1 cellular context compared by ENCODE assay signal in the genomic region with DNA sequence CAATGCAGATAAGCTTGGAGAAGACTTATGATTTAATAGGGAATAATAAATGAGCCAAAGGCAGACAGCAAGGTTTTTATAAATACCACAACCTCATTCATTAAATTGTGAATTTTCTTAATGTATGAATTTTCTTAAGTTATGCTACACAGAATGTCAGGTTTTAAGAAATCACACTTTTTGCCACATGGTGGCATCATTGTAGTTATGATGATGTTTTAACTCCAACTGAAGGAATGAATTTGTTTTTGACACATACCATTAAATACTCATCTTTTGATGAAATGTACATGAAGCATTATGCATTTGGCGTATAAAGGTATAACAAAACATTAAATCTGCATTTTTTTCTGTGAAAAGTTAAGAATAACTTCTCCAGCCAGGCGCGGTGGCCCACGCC.
TF ChIP-seq lines count a peak whose summit lies in the region.

No MANE protein-coding gene starts in this region.

TF ChIP-seq in HepG2, 621 proteins besides CTCF, POLR2A, EP300 and RAD21 (continued from another document):
- TF ChIP-seq, protein P1, sequence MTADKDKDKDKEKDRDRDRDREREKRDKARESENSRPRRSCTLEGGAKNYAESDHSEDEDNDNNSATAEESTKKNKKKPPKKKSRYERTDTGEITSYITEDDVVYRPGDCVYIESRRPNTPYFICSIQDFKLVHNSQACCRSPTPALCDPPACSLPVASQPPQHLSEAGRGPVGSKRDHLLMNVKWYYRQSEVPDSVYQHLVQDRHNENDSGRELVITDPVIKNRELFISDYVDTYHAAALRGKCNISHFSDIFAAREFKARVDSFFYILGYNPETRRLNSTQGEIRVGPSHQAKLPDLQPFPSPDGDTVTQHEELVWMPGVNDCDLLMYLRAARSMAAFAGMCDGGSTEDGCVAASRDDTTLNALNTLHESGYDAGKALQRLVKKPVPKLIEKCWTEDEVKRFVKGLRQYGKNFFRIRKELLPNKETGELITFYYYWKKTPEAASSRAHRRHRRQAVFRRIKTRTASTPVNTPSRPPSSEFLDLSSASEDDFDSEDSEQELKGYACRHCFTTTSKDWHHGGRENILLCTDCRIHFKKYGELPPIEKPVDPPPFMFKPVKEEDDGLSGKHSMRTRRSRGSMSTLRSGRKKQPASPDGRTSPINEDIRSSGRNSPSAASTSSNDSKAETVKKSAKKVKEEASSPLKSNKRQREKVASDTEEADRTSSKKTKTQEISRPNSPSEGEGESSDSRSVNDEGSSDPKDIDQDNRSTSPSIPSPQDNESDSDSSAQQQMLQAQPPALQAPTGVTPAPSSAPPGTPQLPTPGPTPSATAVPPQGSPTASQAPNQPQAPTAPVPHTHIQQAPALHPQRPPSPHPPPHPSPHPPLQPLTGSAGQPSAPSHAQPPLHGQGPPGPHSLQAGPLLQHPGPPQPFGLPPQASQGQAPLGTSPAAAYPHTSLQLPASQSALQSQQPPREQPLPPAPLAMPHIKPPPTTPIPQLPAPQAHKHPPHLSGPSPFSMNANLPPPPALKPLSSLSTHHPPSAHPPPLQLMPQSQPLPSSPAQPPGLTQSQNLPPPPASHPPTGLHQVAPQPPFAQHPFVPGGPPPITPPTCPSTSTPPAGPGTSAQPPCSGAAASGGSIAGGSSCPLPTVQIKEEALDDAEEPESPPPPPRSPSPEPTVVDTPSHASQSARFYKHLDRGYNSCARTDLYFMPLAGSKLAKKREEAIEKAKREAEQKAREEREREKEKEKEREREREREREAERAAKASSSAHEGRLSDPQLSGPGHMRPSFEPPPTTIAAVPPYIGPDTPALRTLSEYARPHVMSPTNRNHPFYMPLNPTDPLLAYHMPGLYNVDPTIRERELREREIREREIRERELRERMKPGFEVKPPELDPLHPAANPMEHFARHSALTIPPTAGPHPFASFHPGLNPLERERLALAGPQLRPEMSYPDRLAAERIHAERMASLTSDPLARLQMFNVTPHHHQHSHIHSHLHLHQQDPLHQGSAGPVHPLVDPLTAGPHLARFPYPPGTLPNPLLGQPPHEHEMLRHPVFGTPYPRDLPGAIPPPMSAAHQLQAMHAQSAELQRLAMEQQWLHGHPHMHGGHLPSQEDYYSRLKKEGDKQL (CRISPR knock-in tag; IDR thresholded peaks at IDR 0.05; ENCODE audit: low read depth), result no peak
- TF ChIP-seq ZNF24 (IDR thresholded peaks at IDR 0.05), result peak; percentile 34; the same call in 1 of the 2 replicates
- TF ChIP-seq MTA1 (CRISPR knock-in tag; IDR thresholded peaks at IDR 0.05; ENCODE audit: borderline replicate concordance), result no peak
- TF ChIP-seq, protein P2, sequence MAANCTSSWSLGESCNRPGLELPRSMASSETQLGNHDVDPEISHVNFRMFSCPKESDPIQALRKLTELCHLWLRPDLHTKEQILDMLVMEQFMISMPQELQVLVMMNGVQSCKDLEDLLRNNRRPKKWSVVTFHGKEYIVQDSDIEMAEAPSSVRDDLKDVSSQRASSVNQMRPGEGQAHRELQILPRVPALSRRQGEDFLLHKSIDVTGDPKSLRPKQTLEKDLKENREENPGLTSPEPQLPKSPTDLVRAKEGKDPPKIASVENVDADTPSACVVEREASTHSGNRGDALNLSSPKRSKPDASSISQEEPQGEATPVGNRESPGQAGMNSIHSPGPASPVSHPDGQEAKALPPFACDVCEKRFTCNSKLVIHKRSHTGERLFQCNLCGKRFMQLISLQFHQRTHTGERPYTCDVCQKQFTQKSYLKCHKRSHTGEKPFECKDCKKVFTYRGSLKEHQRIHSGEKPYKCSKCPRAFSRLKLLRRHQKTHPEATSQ (CRISPR knock-in tag; IDR thresholded peaks at IDR 0.05; ENCODE audit: borderline replicate concordance), result no peak
- no peak for TF ChIP-seq KMT2B (CRISPR knock-in tag; IDR thresholded peaks at IDR 0.05)
- no peak for TF ChIP-seq SNAI1 (CRISPR knock-in tag; IDR thresholded peaks at IDR 0.05; ENCODE audit: borderline replicate concordance)
